Comparison of ENCODE assay signal across 29 cellular contexts in genomic region chr16:85317704-85318103, GRCh38.
"Had no signal": no experiment of that assay in that cellular context is flagged by ENCODE, and none has a peak within 500 bp of the region (broad histone marks: within the 10 kb centered on the region; RNA-seq: fewer than 3 reads in every experiment).

No MANE protein-coding gene starts in this region.

- H3K4me3 Mint-ChIP-seq: naive thymus-derived CD4-positive, alpha-beta T cell; nephron progenitor cell; type B pancreatic cell had no signal

- H3K4me2 ChIP-seq: smooth muscle cell had no signal

- H3K9me3 Mint-ChIP-seq: naive thymus-derived CD4-positive, alpha-beta T cell; nephron progenitor cell; type B pancreatic cell had no signal

- H3K9me3 ChIP-seq: esophagus squamous epithelium, heart right ventricle, left lung, prostate gland, right atrium auricular region, testis, tibial artery had no signal

- DNase-seq: dermis blood vessel endothelial cell; effector memory CD4-positive, alpha-beta T cell; esophagus squamous epithelium; foreskin melanocyte; glutamatergic neuron; heart right ventricle; hippocampal formation; left cardiac atrium; left lung; mesendoderm; midbrain; naive thymus-derived CD4-positive, alpha-beta T cell; nephron progenitor cell; occipital lobe; stimulated activated CD4-positive, alpha-beta T cell treated with anti-CD3 and anti-CD28 coated beads, Interleukin-12 subunit alpha, Interleukin-12 subunit beta, amount 100 ng/mL, for 4 hours; stimulated activated CD4-positive, alpha-beta T cell treated with anti-CD3 and anti-CD28 coated beads, Interleukin-1b, Interleukin-23, amount 100 ng/mL, for 48 hours; stimulated activated CD4-positive, alpha-beta T cell treated with anti-CD3 and anti-CD28 coated beads, Interleukin-4, amount 100 ng/mL, for 1 hour; stimulated activated CD8-positive, alpha-beta memory T cell treated with anti-CD3 and anti-CD28 coated beads, Interleukin-4, amount 100 ng/mL, for 48 hours; stimulated activated naive CD8-positive, alpha-beta T cell treated with anti-CD3 and anti-CD28 coated beads, Interleukin-15, Interleukin-2, amounts not matched to agents 100 U/mL and 50 U/mL, for 24 hours; testis; tibial artery had no signal

- H3K36me3 Mint-ChIP-seq: naive thymus-derived CD4-positive, alpha-beta T cell; type B pancreatic cell had no signal

- H3K27ac ChIP-seq: esophagus squamous epithelium, heart right ventricle, left lung, prostate gland, right atrium auricular region, testis had no signal

- H3K4me3 ChIP-seq: coronary artery, esophagus squamous epithelium, heart right ventricle, left lung, prostate gland, right atrium auricular region, smooth muscle cell, testis, tibial artery had no signal

- H3K27me3 Mint-ChIP-seq: type B pancreatic cell had no signal

- FAIRE-seq: endothelial cell of umbilical vein, islet of Langerhans had no signal

- H3K36me3 ChIP-seq: esophagus squamous epithelium, heart right ventricle, left lung, prostate gland, right atrium auricular region, tibial artery had no signal

- ATAC-seq: left cardiac atrium; left lung; naive thymus-derived CD4-positive, alpha-beta T cell; sciatic nerve; stimulated activated naive CD8-positive, alpha-beta T cell treated with anti-CD3 and anti-CD28 coated beads, Interleukin-15, Interleukin-2, amounts not matched to agents 100 U/mL and 50 U/mL, for 24 hours had no signal

- H3K27ac Mint-ChIP-seq: nephron progenitor cell, type B pancreatic cell had no signal

- H3K27me3 ChIP-seq: heart right ventricle, left lung, right atrium auricular region, testis, tibial artery had no signal
